In genomic region chr11:64245797-64246623, GRCh38 we compare ENCODE assay signal across 8 cellular contexts. TPM values are rescaled to one million over a fixed set of nuclear protein-coding genes. Genes with fewer than 3 reads are reported as not detected.
DNase-seq lines count a peak whose midpoint lies in the region; ATAC-seq, FAIRE-seq and TF ChIP-seq lines count a peak whose summit lies in the region.

No MANE protein-coding gene starts in this region.

- TF ChIP-seq CTCF in endothelial cell of umbilical vein (IDR thresholded peaks at IDR 0.05; ENCODE audit: extremely low read depth in 1 of 2, insufficient read depth in 1 of 2, low read depth in 1 of 2, low read length in 2 of 2) (no peak), stomach (IDR thresholded peaks at IDR 0.05) (no peak)

- TF ChIP-seq POLR2A in GM18505 (IDR thresholded peaks at IDR 0.05; ENCODE audit: borderline replicate concordance, extremely low read depth, insufficient read depth, insufficient read length), result peak; percentile 52
- TF ChIP-seq POLR2A in endothelial cell of umbilical vein (IDR thresholded peaks at IDR 0.05; ENCODE audit: low read depth, low read length), result peak; percentile 97
- no peak for TF ChIP-seq POLR2A in stomach (IDR thresholded peaks at IDR 0.05)

- H3K4me2 ChIP-seq in endothelial cell of umbilical vein (ENCODE audit: insufficient read depth, low read length), result no peak overlapping the region

- intact Hi-C loops in endothelial cell of umbilical vein (cut with micrococcal nuclease) (loop anchor here (2.0 kb wide), 1 partner anchor 39 kb away; the partner anchor contains the start of genes BAD and GPR137), stomach (cut with DNase I; ENCODE audit: low total_unique reads) (no loop called here)

- H3K79me2 ChIP-seq in endothelial cell of umbilical vein (ENCODE audit: control insufficient read depth, insufficient read depth, low read length), result peaks cover 40% of the 10 kb centered on the region

- POLR2A ChIA-PET in endothelial cell of umbilical vein (lab: Charles Lee), result interaction anchor here (0.6 to 2.2 kb wide), 5 partner anchors 22 to 58 kb away, joined by 3 to 10 read pairs (median 5); no protein-coding TSS in a partner anchor

- H3K9me1 ChIP-seq in endothelial cell of umbilical vein (replicated peaks; ENCODE audit: control insufficient read depth, extremely low read depth, insufficient read depth, low read length), result no peaks in the 10 kb centered on the region

- no peak overlapping the region for H2AFZ ChIP-seq in endothelial cell of umbilical vein (ENCODE audit: low read depth, low read length)

- H3K27ac ChIP-seq in endothelial cell of umbilical vein (ENCODE audit: insufficient read depth, low read depth, low read length), result peak overlapping the region; percentile 47
- peak overlapping the region; percentile 76 to 93 (median 86) for H3K27ac ChIP-seq in stomach

- no peaks in the 10 kb centered on the region for H4K20me1 ChIP-seq in endothelial cell of umbilical vein (replicated peaks; ENCODE audit: control insufficient read depth, extremely low read depth, insufficient read depth, low read length)

- CTCF ChIA-PET in endothelial cell of umbilical vein (lab: Charles Lee), result interaction anchor here (0.9 to 5.0 kb wide), 11 partner anchors 9 to 109 kb away, joined by 3 to 36 read pairs (median 5); partner anchors contain the start of genes CATSPERZ, ESRRA, PRDX5 and STIP1

- 0 to 4% (median 1%) methylated on average over 32 to 47 of the region's 47 CpGs for WGBS in stomach, 5 donors

- H3K4me1 ChIP-seq in endothelial cell of umbilical vein (ENCODE audit: control insufficient read depth, extremely low read depth, insufficient read depth, low read length) (peaks cover 23% of the 10 kb centered on the region), stomach (peaks cover 32 to 67% (median 61%) of the 10 kb centered on the region in 4 donors)

- H3K9me3 ChIP-seq in endothelial cell of umbilical vein (replicated peaks; ENCODE audit: control insufficient read depth, insufficient read depth, low read length), result no peaks in the 10 kb centered on the region
- no peaks in the 10 kb centered on the region for H3K9me3 ChIP-seq in stomach

- FAIRE-seq in endothelial cell of umbilical vein (lab: Jason Lieb, UNC), result peak; percentile 95

- H3K4me3 ChIP-seq in endothelial cell of umbilical vein (replicated peaks in 1 of 3; ENCODE audit: insufficient read depth in 1 of 3, low read depth in 1 of 3, low read length in 3 of 3), result peak overlapping the region; percentile 67 to 78 (median 73)
- H3K4me3 ChIP-seq in stomach, result peak overlapping the region; percentile 69 to 85 (median 74)

- no peaks in the 10 kb centered on the region for H3K27me3 ChIP-seq in endothelial cell of umbilical vein (ENCODE audit: control insufficient read depth in 2 of 2, insufficient read depth in 2 of 2, low read length in 2 of 2)
- no peaks in the 10 kb centered on the region for H3K27me3 ChIP-seq in stomach

- H3K36me3 ChIP-seq in endothelial cell of umbilical vein (ENCODE audit: control insufficient read depth in 2 of 2, extremely low read depth in 1 of 2, insufficient read depth in 2 of 2, low read length in 2 of 2) (peaks cover 0 to 12% of the 10 kb centered on the region in 2 experiments), stomach (peaks cover 14 to 18% (median 15%) of the 10 kb centered on the region in 4 donors)

- ATAC-seq in GM18505 (IDR thresholded peaks at IDR 0.05; ENCODE audit: unreplicated experiment), result no peak
- ATAC-seq in HG03159 (IDR thresholded peaks at IDR 0.05; ENCODE audit: unreplicated experiment), result no peak

- TSS peak; percentile 13 for BruUV-seq in endothelial cell of umbilical vein (replicated peaks; lab: Mats Ljungman, UMichigan)

- peak; percentile 97 for DNase-seq in NCI-H226
- peak; percentile 72 to 74 for DNase-seq in activated CD8-positive, alpha-beta memory T cell treated with anti-CD3 and anti-CD28 coated beads for 4 hours (ENCODE audit: low read depth in 2 of 2)
- DNase-seq in endothelial cell of umbilical vein (ENCODE audit: low read depth, low spot score), result peak; percentile 82
- DNase-seq in myocyte (ENCODE audit: low read depth), result peak; percentile 99
- peak; percentile 70 for DNase-seq in stomach
- DNase-seq in pons (ENCODE audit: low spot score), result no peak

- peak overlapping the region; percentile 67 for H3K9ac ChIP-seq in endothelial cell of umbilical vein (replicated peaks; ENCODE audit: extremely low read depth, insufficient read depth, low read length)

- no peak for TF ChIP-seq EP300 in stomach (IDR thresholded peaks at IDR 0.05)

- dilution Hi-C loops in endothelial cell of umbilical vein (cut with MboI; ENCODE audit: extremely low pct_ligation_motif_present, low sequenced_read_pairs), result no loop called here

TF ChIP-seq in endothelial cell of umbilical vein, 7 proteins besides CTCF, POLR2A, EP300 and RAD21 (continues in another document):
- peak; percentile 8 for TF ChIP-seq JUN (IDR thresholded peaks at IDR 0.05; ENCODE audit: borderline replicate concordance, insufficient read depth, insufficient read length, low read depth)
- TF ChIP-seq MYC (IDR thresholded peaks at IDR 0.05; ENCODE audit: low read depth, low read length), result peak; percentile 24

RNA-seq across cellular contexts. Expression of gene PPP1R14B, which starts 0.7 kb away (rescaled TPM):
- total RNA-seq in endothelial cell of umbilical vein (431 TPM in 2 replicates), myocyte (656 and 816 TPM in 2 replicates), stomach (100 to 1,000 TPM in 1 of 5 donors, 10 to 100 TPM in 4; 39.3 to 179 (median 65.9) TPM)
- polyA plus RNA-seq in endothelial cell of umbilical vein (308 and 320 TPM in 2 replicates), stomach (100 to 1,000 TPM in 2 of 3 donors, 10 to 100 TPM in 1; 80.6 to 234 (median 190) TPM)
- 343 and 404 TPM in 2 replicates for polyA plus RNA-seq in endothelial cell of umbilical vein (2011; cell fraction: cytosol; rRNA removed)
- polyA plus RNA-seq in endothelial cell of umbilical vein (2011; cell fraction: nucleus; rRNA removed), result 151 and 155 TPM in 2 replicates
- polyA plus RNA-seq in endothelial cell of umbilical vein (2012), result 414 and 432 TPM in 2 replicates
- polyA minus RNA-seq in endothelial cell of umbilical vein, result 107 and 116 TPM in 2 replicates
- polyA minus RNA-seq in endothelial cell of umbilical vein (2011; cell fraction: cytosol; rRNA and poly(A)+ RNA removed), result 105 TPM
- polyA minus RNA-seq in endothelial cell of umbilical vein (2011; cell fraction: nucleus; rRNA and poly(A)+ RNA removed), result 17.3 and 29.0 TPM in 2 replicates
- 808 TPM for polyA plus RNA-seq in myocyte (2012)

RNA-seq across cellular contexts. Expression of gene FKBP2, which starts 5.1 kb away (rescaled TPM):
- total RNA-seq in endothelial cell of umbilical vein (48.4 and 48.5 TPM in 2 replicates), myocyte (49.2 and 59.8 TPM in 2 replicates), stomach (10 to 100 TPM; 15.2 to 66.8 (median 47.7) TPM)
- polyA plus RNA-seq in endothelial cell of umbilical vein (63.1 and 74.4 TPM in 2 replicates), stomach (100 to 1,000 TPM; 140 to 257 (median 251) TPM)
- 54.7 and 75.6 TPM in 2 replicates for polyA plus RNA-seq in endothelial cell of umbilical vein (2011; cell fraction: cytosol; rRNA removed)
- 24.9 and 27.9 TPM in 2 replicates for polyA plus RNA-seq in endothelial cell of umbilical vein (2011; cell fraction: nucleus; rRNA removed)
- 56.7 and 88.3 TPM in 2 replicates for polyA plus RNA-seq in endothelial cell of umbilical vein (2012)
- polyA minus RNA-seq in endothelial cell of umbilical vein, result 25.3 and 28.2 TPM in 2 replicates
- 36.4 TPM for polyA minus RNA-seq in endothelial cell of umbilical vein (2011; cell fraction: cytosol; rRNA and poly(A)+ RNA removed)
- polyA minus RNA-seq in endothelial cell of umbilical vein (2011; cell fraction: nucleus; rRNA and poly(A)+ RNA removed), result 4.2 and 7.5 TPM in 2 replicates
- polyA plus RNA-seq in myocyte (2012), result 208 TPM

RNA-seq across cellular contexts. Expression of gene PLCB3, which starts 5.3 kb away (rescaled TPM):
- total RNA-seq in endothelial cell of umbilical vein (60.4 and 61.1 TPM in 2 replicates), myocyte (41.5 and 41.7 TPM in 2 replicates), stomach (100 to 1,000 TPM in 1 of 5 donors, 10 to 100 TPM in 4; 14.0 to 154 (median 27.4) TPM)
- polyA plus RNA-seq in endothelial cell of umbilical vein (32.3 and 33.3 TPM in 2 replicates), stomach (10 to 100 TPM; 12.2 to 14.3 (median 14.1) TPM)
- polyA plus RNA-seq in endothelial cell of umbilical vein (2011; cell fraction: cytosol; rRNA removed), result 28.0 and 30.0 TPM in 2 replicates
- polyA plus RNA-seq in endothelial cell of umbilical vein (2011; cell fraction: nucleus; rRNA removed), result 82.7 and 91.6 TPM in 2 replicates
- polyA plus RNA-seq in endothelial cell of umbilical vein (2012), result 35.6 and 50.8 TPM in 2 replicates
- 28.2 and 34.7 TPM in 2 replicates for polyA minus RNA-seq in endothelial cell of umbilical vein
- polyA minus RNA-seq in endothelial cell of umbilical vein (2011; cell fraction: cytosol; rRNA and poly(A)+ RNA removed), result 36.9 TPM
- 22.8 and 37.1 TPM in 2 replicates for polyA minus RNA-seq in endothelial cell of umbilical vein (2011; cell fraction: nucleus; rRNA and poly(A)+ RNA removed)
- 30.8 TPM for polyA plus RNA-seq in myocyte (2012)

RNA-seq across cellular contexts. Expression of gene VEGFB, which starts 11.6 kb away (rescaled TPM):
- 89.6 and 98.1 TPM in 2 replicates for total RNA-seq in endothelial cell of umbilical vein
- polyA plus RNA-seq in endothelial cell of umbilical vein, result 18.3 and 19.3 TPM in 2 replicates
- 22.0 and 30.8 TPM in 2 replicates for polyA plus RNA-seq in endothelial cell of umbilical vein (2011; cell fraction: cytosol; rRNA removed)
- 19.1 and 23.6 TPM in 2 replicates for polyA plus RNA-seq in endothelial cell of umbilical vein (2011; cell fraction: nucleus; rRNA removed)
- 86.5 and 108 TPM in 2 replicates for polyA plus RNA-seq in endothelial cell of umbilical vein (2012)
- 7.2 and 8.5 TPM in 2 replicates for polyA minus RNA-seq in endothelial cell of umbilical vein
- 25.5 TPM for polyA minus RNA-seq in endothelial cell of umbilical vein (2011; cell fraction: cytosol; rRNA and poly(A)+ RNA removed)
- 5.5 and 5.8 TPM in 2 replicates for polyA minus RNA-seq in endothelial cell of umbilical vein (2011; cell fraction: nucleus; rRNA and poly(A)+ RNA removed)
- 59.1 and 65.8 TPM in 2 replicates for total RNA-seq in myocyte
- 281 TPM for polyA plus RNA-seq in myocyte (2012)
- 100 to 1,000 TPM in 1 of 5 donors, 10 to 100 TPM in 3, 1 to 10 TPM in 1; 2.9 to 167 (median 17.4) TPM for total RNA-seq in stomach
- 100 to 1,000 TPM in 1 of 3 donors, 10 to 100 TPM in 2; 86.4 to 132 (median 97.7) TPM for polyA plus RNA-seq in stomach

RNA-seq across cellular contexts. Expression of gene DNAJC4, which starts 15.7 kb away (rescaled TPM):
- total RNA-seq in endothelial cell of umbilical vein, result 23.5 and 24.4 TPM in 2 replicates
- polyA plus RNA-seq in endothelial cell of umbilical vein, result 41.2 and 64.6 TPM in 2 replicates
- 24.7 and 36.3 TPM in 2 replicates for polyA plus RNA-seq in endothelial cell of umbilical vein (2011; cell fraction: cytosol; rRNA removed)
- polyA plus RNA-seq in endothelial cell of umbilical vein (2011; cell fraction: nucleus; rRNA removed), result 31.5 and 33.7 TPM in 2 replicates
- 23.6 and 52.5 TPM in 2 replicates for polyA plus RNA-seq in endothelial cell of umbilical vein (2012)
- polyA minus RNA-seq in endothelial cell of umbilical vein, result 14.6 and 19.3 TPM in 2 replicates
- 11.6 TPM for polyA minus RNA-seq in endothelial cell of umbilical vein (2011; cell fraction: cytosol; rRNA and poly(A)+ RNA removed)
- 5.5 and 6.5 TPM in 2 replicates for polyA minus RNA-seq in endothelial cell of umbilical vein (2011; cell fraction: nucleus; rRNA and poly(A)+ RNA removed)
- total RNA-seq in myocyte, result 6.5 and 7.2 TPM in 2 replicates
- 17.9 TPM for polyA plus RNA-seq in myocyte (2012)
- 10 to 100 TPM in 4 of 5 donors, 1 to 10 TPM in 1; 8.3 to 61.8 (median 14.9) TPM for total RNA-seq in stomach
- polyA plus RNA-seq in stomach, result 100 to 1,000 TPM in 2 of 3 donors, 10 to 100 TPM in 1; 69.8 to 115 (median 106) TPM

Comparison
In these comparisons a context has a peak if more than half of its experiments do, and no peak if none do; other contexts are left out.
1. POLR2A ChIP-seq: peak in GM18505 (single experiment) and endothelial cell of umbilical vein (single experiment); none in stomach (0 of 4).